Comparison of ENCODE assay signal across 9 cellular contexts in the genomic region with DNA sequence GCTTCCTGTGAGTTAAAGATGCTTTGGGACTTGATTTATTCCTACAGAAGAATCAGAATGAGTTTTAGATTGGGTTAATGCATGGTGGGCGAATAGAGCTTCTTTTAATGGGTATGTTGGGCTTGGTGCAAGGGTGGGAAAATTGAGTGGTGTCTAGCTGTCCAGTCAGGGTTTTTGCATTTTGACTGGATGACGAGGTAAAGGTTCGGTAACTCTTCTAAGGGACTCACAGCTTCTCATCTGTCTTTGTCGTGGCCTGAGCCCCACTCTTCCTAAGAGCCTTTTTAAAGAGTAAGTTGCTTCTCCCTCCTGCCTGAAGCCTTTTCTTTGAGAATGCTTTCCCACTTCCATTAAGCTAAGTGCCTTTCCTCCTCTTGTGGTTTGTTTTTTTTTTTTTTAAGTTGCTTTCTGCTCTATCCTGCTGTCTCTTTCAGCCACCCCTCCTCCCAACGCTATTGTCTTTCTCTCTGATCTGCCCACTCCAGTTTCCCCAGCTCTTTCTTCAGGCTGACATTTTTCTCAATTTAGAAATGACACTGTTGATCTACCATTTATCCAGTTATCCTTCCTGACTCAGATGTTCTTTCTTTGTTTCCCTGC. TPM values are rescaled to one million over a fixed set of nuclear protein-coding genes. Genes with fewer than 3 reads are reported as not detected.
A peak's percentile ranks its signal among the peaks of the same experiment; 100 is the strongest.
DNase-seq lines count a peak whose midpoint lies in the region; ATAC-seq, FAIRE-seq and TF ChIP-seq lines count a peak whose summit lies in the region.
"Had no signal": no experiment of that assay in that cellular context is flagged by ENCODE, and none has a peak within 500 bp of the region (broad histone marks: within the 10 kb centered on the region; RNA-seq: fewer than 3 reads in every experiment).

No MANE protein-coding gene starts in this region.

- H3K9me3 ChIP-seq in HepG2 (ENCODE audit: low read length) (no peaks in the 10 kb centered on the region), thyroid gland (no peaks in the 10 kb centered on the region)

- TF ChIP-seq EP300 in HepG2 (IDR thresholded peaks at IDR 0.05; ENCODE audit: low read depth in 2 of 2, low read length in 2 of 2) = no peak
- no peak for TF ChIP-seq EP300 in HepG2 (CRISPR knock-in tag; IDR thresholded peaks at IDR 0.05; ENCODE audit: borderline replicate concordance)

- H3K4me3 Mint-ChIP-seq in activated T-cell treated with anti-CD3 and anti-CD28 coated beads, Interleukin-2, amount 50 U/mL, for 24 hours = peak overlapping the region; percentile 90
- peak overlapping the region; percentile 84 for H3K4me3 Mint-ChIP-seq in activated naive CD8-positive, alpha-beta T cell treated with anti-CD3 and anti-CD28 coated beads for 36 hours

- peaks cover 41% of the 10 kb centered on the region for H3K36me3 Mint-ChIP-seq in activated T-cell treated with anti-CD3 and anti-CD28 coated beads, Interleukin-2, amount 50 U/mL, for 24 hours (ENCODE audit: low read depth)
- H3K36me3 Mint-ChIP-seq in activated naive CD8-positive, alpha-beta T cell treated with anti-CD3 and anti-CD28 coated beads for 36 hours = no peaks in the 10 kb centered on the region

- H3K27me3 ChIP-seq in HepG2 (ENCODE audit: control insufficient read depth in 1 of 2, insufficient read depth in 2 of 2, low read length in 2 of 2) (no peaks in the 10 kb centered on the region; a peak in 1 of 5 replicates), thyroid gland (no peaks in the 10 kb centered on the region)

- CTCF ChIA-PET in HepG2 (lab: Yijun Ruan, JAX; ENCODE audit: low intra/inter-chr PET ratio, low total read pairs) = no interaction called here

- in situ Hi-C loops in HepG2 (cut with HindIII; ENCODE audit: extremely low pct_ligation_motif_present, low pct_unique_long_range_greater_than_20kb) (no loop called here), GM13977 (cut with MboI; ENCODE audit: low pct_unique_long_range_greater_than_20kb, low sequenced_read_pairs, unreplicated experiment) (no loop called here)

- no peak for FAIRE-seq in HepG2 (lab: Jason Lieb, UNC)
- FAIRE-seq: G401.6 had no signal

- no peak for TF ChIP-seq RAD21 in HepG2 (CRISPR knock-in tag; IDR thresholded peaks at IDR 0.05)

- peak overlapping the region; percentile 85 for H3K27ac Mint-ChIP-seq in activated T-cell treated with anti-CD3 and anti-CD28 coated beads, Interleukin-2, amount 50 U/mL, for 24 hours
- peak overlapping the region; percentile 79 for H3K27ac Mint-ChIP-seq in activated naive CD8-positive, alpha-beta T cell treated with anti-CD3 and anti-CD28 coated beads for 36 hours

- H3K4me1 ChIP-seq in HepG2 (ENCODE audit: insufficient read depth, low read length) = peaks cover 20% of the 10 kb centered on the region
- H3K4me1 ChIP-seq in thyroid gland = peaks cover 11 to 15% of the 10 kb centered on the region in 2 donors

- no peaks in the 10 kb centered on the region for H3K9me3 Mint-ChIP-seq in activated T-cell treated with anti-CD3 and anti-CD28 coated beads, Interleukin-2, amount 50 U/mL, for 24 hours
- H3K9me3 Mint-ChIP-seq in activated naive CD8-positive, alpha-beta T cell treated with anti-CD3 and anti-CD28 coated beads for 36 hours = no peaks in the 10 kb centered on the region

- H3K79me2 ChIP-seq in HepG2 (ENCODE audit: insufficient read depth, low read length) = peaks cover 46% of the 10 kb centered on the region

- POLR2A ChIA-PET in HepG2 (lab: Yijun Ruan, JAX) = interaction anchor here (0.7 to 7.3 kb wide), 10 partner anchors 19 to 173 kb away, joined by 3 to 87 read pairs (median 13); partner anchors contain the start of genes CDC42EP2, MALAT1 and POLA2

- intact Hi-C loops in HepG2 (cut with micrococcal nuclease; ENCODE audit: unreplicated experiment) (no loop called here), thyroid gland (cut with DNase I) (no loop called here), sciatic nerve (cut with DNase I) (no loop called here)

- H2AFZ ChIP-seq in HepG2 (ENCODE audit: low read length) = no peak overlapping the region

- H3K4me2 ChIP-seq in HepG2 (ENCODE audit: low read depth, low read length) = peak overlapping the region; percentile 86

- H3K4me1 Mint-ChIP-seq in activated T-cell treated with anti-CD3 and anti-CD28 coated beads, Interleukin-2, amount 50 U/mL, for 24 hours (ENCODE audit: low read depth) = peaks cover 38% of the 10 kb centered on the region
- peaks cover 33% of the 10 kb centered on the region for H3K4me1 Mint-ChIP-seq in activated naive CD8-positive, alpha-beta T cell treated with anti-CD3 and anti-CD28 coated beads for 36 hours

- TF ChIP-seq CTCF in HepG2 (CRISPR knock-in tag; IDR thresholded peaks at IDR 0.05) = no peak
- no peak for TF ChIP-seq CTCF in thyroid gland (IDR thresholded peaks at IDR 0.05)
- no peak for TF ChIP-seq CTCF in GM13977 (IDR thresholded peaks at IDR 0.05; ENCODE audit: extremely low read depth, insufficient read depth, missing control alignments)

- H3K9ac ChIP-seq in HepG2 (ENCODE audit: insufficient read depth, low read depth, low read length) = peak overlapping the region; percentile 93

- H3K4me3 ChIP-seq in HepG2 (replicated peaks in 1 of 3; ENCODE audit: insufficient read depth in 1 of 3, low read depth in 2 of 3, low read length in 3 of 3) (peak overlapping the region; percentile 86 to 99 (median 98)), thyroid gland (replicated peaks in 1 of 3) (peak overlapping the region; percentile 13 to 92 (median 82))

- H3K27ac ChIP-seq in HepG2 (ENCODE audit: extremely low read length, insufficient read depth, low read length) (peak overlapping the region; percentile 74), thyroid gland (peak overlapping the region in 1 of 3 donors; percentile 66)

- no peaks in the 10 kb centered on the region for H3K27me3 Mint-ChIP-seq in activated T-cell treated with anti-CD3 and anti-CD28 coated beads, Interleukin-2, amount 50 U/mL, for 24 hours
- no peaks in the 10 kb centered on the region for H3K27me3 Mint-ChIP-seq in activated naive CD8-positive, alpha-beta T cell treated with anti-CD3 and anti-CD28 coated beads for 36 hours

- ATAC-seq in HepG2 (no peak), sciatic nerve (no peak)

- no peak for TF ChIP-seq POLR2A in HepG2 (IDR thresholded peaks at IDR 0.05; ENCODE audit: insufficient read depth in 1 of 2, low read depth in 2 of 2, low read length in 2 of 2)
- TF ChIP-seq POLR2A in thyroid gland (IDR thresholded peaks at IDR 0.05) = no peak

- no peaks in the 10 kb centered on the region for H4K20me1 ChIP-seq in HepG2 (ENCODE audit: insufficient read depth, low read length)

- 0% methylated on average over 5 of the region's 5 CpGs for WGBS in HepG2 (ENCODE audit: low lambda C conversion rate)
- 13 to 18% methylated on average over 5 of the region's 5 CpGs for WGBS in thyroid gland, 2 donors

- H3K36me3 ChIP-seq in HepG2 (replicated peaks in 1 of 2; ENCODE audit: control insufficient read depth in 1 of 2, insufficient read depth in 2 of 2, low read length in 2 of 2) = peaks cover 2 to 5% of the 10 kb centered on the region in 2 experiments; a peak in 3 of 5 replicates
- H3K36me3 ChIP-seq in thyroid gland = no peaks in the 10 kb centered on the region

- no TSS peak for BruUV-seq in HepG2 (replicated peaks; lab: Mats Ljungman, UMichigan)

- no peak for DNase-seq in activated T-cell treated with anti-CD3 and anti-CD28 coated beads, Interleukin-2, amount 50 U/mL, for 24 hours
- no peak for DNase-seq in activated T-cell treated with anti-CD3 and anti-CD28 coated beads, Interleukin-2, amount 50 U/mL, for 1 hour
- no peak for DNase-seq in activated naive CD8-positive, alpha-beta T cell treated with anti-CD3 and anti-CD28 coated beads for 36 hours
- DNase-seq in HepG2 (ENCODE audit: low spot score) (no peak), thyroid gland (no peak), GM13977 (ENCODE audit: low spot score) (no peak), sciatic nerve (ENCODE audit: low spot score) (no peak)
- DNase-seq in activated effector memory CD4-positive, alpha-beta T cell treated with Interleukin-2 at 50 U/mL for 16 hours = no peak

RNA-seq across cellular contexts. Expression of gene DPF2, which starts 1.1 kb away (rescaled TPM):
- 10 to 100 TPM; 50.5 to 54.9 TPM for total RNA-seq in activated naive CD8-positive, alpha-beta T cell treated with anti-CD3 and anti-CD28 coated beads for 36 hours
- total RNA-seq in HepG2 (2016; rRNA removed; fragmentation: Illumina TruSeq; extraction: Trizol) = 30.4 and 31.0 TPM in 2 replicates
- 6.9 and 8.6 TPM in 2 replicates for total RNA-seq in HepG2 (2016; cell fraction: cytosol; rRNA removed; fragmentation: Illumina TruSeq; extraction: Trizol; ENCODE audit: low read depth)
- total RNA-seq in HepG2 (2016; cell fraction: insoluble cytoplasmic fraction; rRNA removed; fragmentation: Illumina TruSeq; extraction: Trizol) = 30.2 and 32.5 TPM in 2 replicates
- 14.1 and 16.7 TPM in 2 replicates for total RNA-seq in HepG2 (2016; cell fraction: membrane; rRNA removed; fragmentation: Illumina TruSeq; extraction: Trizol)
- total RNA-seq in HepG2 (2016; cell fraction: nucleus; rRNA removed; fragmentation: Illumina TruSeq; extraction: Trizol) = 22.1 and 26.8 TPM in 2 replicates
- polyA plus RNA-seq in HepG2 (2011; rRNA removed) = 20.4 and 21.0 TPM in 2 replicates
- 18.8 and 20.8 TPM in 2 replicates for polyA plus RNA-seq in HepG2 (2011; cell fraction: cytosol; rRNA removed)
- polyA plus RNA-seq in HepG2 (2011; cell fraction: nucleus; rRNA removed) = 70.3 and 70.7 TPM in 2 replicates
- polyA plus RNA-seq in HepG2 (2012) = 24.2 and 26.4 TPM in 2 replicates
- 3.8 and 3.9 TPM in 2 replicates for polyA plus RNA-seq in HepG2 (2016; cell fraction: cytosol; fragmentation: Illumina TruSeq; extraction: Trizol; ENCODE audit: low read depth)
- 40.7 and 49.0 TPM in 2 replicates for polyA plus RNA-seq in HepG2 (2016; cell fraction: insoluble cytoplasmic fraction; fragmentation: Illumina TruSeq; extraction: Trizol; ENCODE audit: low read depth)
- polyA plus RNA-seq in HepG2 (2016; cell fraction: membrane; fragmentation: Illumina TruSeq; extraction: Trizol; ENCODE audit: low read depth) = 9.5 and 10.0 TPM in 2 replicates
- 56.7 and 57.4 TPM in 2 replicates for polyA plus RNA-seq in HepG2 (2016; cell fraction: nucleus; fragmentation: Illumina TruSeq; extraction: Trizol; ENCODE audit: insufficient read depth, low read depth)
- 48.9 and 49.9 TPM in 2 replicates for polyA minus RNA-seq in HepG2 (2011; rRNA and poly(A)+ RNA removed; ENCODE audit: low replicate concordance)
- polyA minus RNA-seq in HepG2 (2011; cell fraction: cytosol; rRNA and poly(A)+ RNA removed) = 18.2 and 18.4 TPM in 2 replicates
- 31.2 and 43.3 TPM in 2 replicates for polyA minus RNA-seq in HepG2 (2011; cell fraction: nucleus; rRNA and poly(A)+ RNA removed)
- 10 to 100 TPM; 45.0 to 52.7 (median 48.0) TPM for total RNA-seq in thyroid gland
- 62.5 TPM for total RNA-seq in sciatic nerve

RNA-seq across cellular contexts. Expression of gene TIGD3, which starts 19.8 kb away (rescaled TPM):
- total RNA-seq in activated naive CD8-positive, alpha-beta T cell treated with anti-CD3 and anti-CD28 coated beads for 36 hours = under 1 TPM; 0.49 to 0.54 TPM
- total RNA-seq in HepG2 (2016; rRNA removed; fragmentation: Illumina TruSeq; extraction: Trizol) (4.0 and 4.9 TPM in 2 replicates), thyroid gland (under 1 TPM in 1 of 4 donors, not detected in 3; 0.34 TPM), sciatic nerve (not detected)
- total RNA-seq in HepG2 (2016; cell fraction: cytosol; rRNA removed; fragmentation: Illumina TruSeq; extraction: Trizol; ENCODE audit: low read depth) = 1.8 TPM in 2 replicates
- 2.9 and 5.0 TPM in 2 replicates for total RNA-seq in HepG2 (2016; cell fraction: insoluble cytoplasmic fraction; rRNA removed; fragmentation: Illumina TruSeq; extraction: Trizol)
- total RNA-seq in HepG2 (2016; cell fraction: membrane; rRNA removed; fragmentation: Illumina TruSeq; extraction: Trizol) = 4.8 and 6.2 TPM in 2 replicates
- 3.5 and 3.9 TPM in 2 replicates for total RNA-seq in HepG2 (2016; cell fraction: nucleus; rRNA removed; fragmentation: Illumina TruSeq; extraction: Trizol)
- 0.49 and 1.0 TPM in 2 replicates for polyA plus RNA-seq in HepG2 (2011; rRNA removed)
- 0.56 and 0.79 TPM in 2 replicates for polyA plus RNA-seq in HepG2 (2011; cell fraction: cytosol; rRNA removed)
- 1.9 and 2.2 TPM in 2 replicates for polyA plus RNA-seq in HepG2 (2011; cell fraction: nucleus; rRNA removed)
- polyA plus RNA-seq in HepG2 (2012) = 0.59 and 0.70 TPM in 2 replicates
- 1.0 and 1.4 TPM in 2 replicates for polyA plus RNA-seq in HepG2 (2016; cell fraction: cytosol; fragmentation: Illumina TruSeq; extraction: Trizol; ENCODE audit: low read depth)
- 2.7 and 3.5 TPM in 2 replicates for polyA plus RNA-seq in HepG2 (2016; cell fraction: insoluble cytoplasmic fraction; fragmentation: Illumina TruSeq; extraction: Trizol; ENCODE audit: low read depth)
- 2.7 and 3.4 TPM in 2 replicates for polyA plus RNA-seq in HepG2 (2016; cell fraction: membrane; fragmentation: Illumina TruSeq; extraction: Trizol; ENCODE audit: low read depth)
- 6.7 TPM in 2 replicates for polyA plus RNA-seq in HepG2 (2016; cell fraction: nucleus; fragmentation: Illumina TruSeq; extraction: Trizol; ENCODE audit: insufficient read depth, low read depth)
- 1.2 and 1.3 TPM in 2 replicates for polyA minus RNA-seq in HepG2 (2011; rRNA and poly(A)+ RNA removed; ENCODE audit: low replicate concordance)
- 0.59 and 0.79 TPM in 2 replicates for polyA minus RNA-seq in HepG2 (2011; cell fraction: cytosol; rRNA and poly(A)+ RNA removed)
- 1.1 and 1.5 TPM in 2 replicates for polyA minus RNA-seq in HepG2 (2011; cell fraction: nucleus; rRNA and poly(A)+ RNA removed)

RNA-seq across cellular contexts. Expression of gene CDC42EP2, which starts 20.1 kb away (rescaled TPM):
- total RNA-seq in activated naive CD8-positive, alpha-beta T cell treated with anti-CD3 and anti-CD28 coated beads for 36 hours = under 1 TPM; 0.18 to 0.54 TPM
- total RNA-seq in HepG2 (2016; rRNA removed; fragmentation: Illumina TruSeq; extraction: Trizol) = 2.5 and 7.1 TPM in 2 replicates
- total RNA-seq in HepG2 (2016; cell fraction: cytosol; rRNA removed; fragmentation: Illumina TruSeq; extraction: Trizol; ENCODE audit: low read depth) = 5.9 and 6.4 TPM in 2 replicates
- 4.5 and 5.9 TPM in 2 replicates for total RNA-seq in HepG2 (2016; cell fraction: insoluble cytoplasmic fraction; rRNA removed; fragmentation: Illumina TruSeq; extraction: Trizol)
- total RNA-seq in HepG2 (2016; cell fraction: membrane; rRNA removed; fragmentation: Illumina TruSeq; extraction: Trizol) = 10.1 and 10.2 TPM in 2 replicates
- 4.2 and 5.2 TPM in 2 replicates for total RNA-seq in HepG2 (2016; cell fraction: nucleus; rRNA removed; fragmentation: Illumina TruSeq; extraction: Trizol)
- polyA plus RNA-seq in HepG2 (2011; rRNA removed) = 2.3 and 4.2 TPM in 2 replicates
- polyA plus RNA-seq in HepG2 (2011; cell fraction: cytosol; rRNA removed) = 1.4 and 1.9 TPM in 2 replicates
- polyA plus RNA-seq in HepG2 (2011; cell fraction: nucleus; rRNA removed) = 8.3 and 9.7 TPM in 2 replicates
- 3.4 and 7.2 TPM in 2 replicates for polyA plus RNA-seq in HepG2 (2012)
- polyA plus RNA-seq in HepG2 (2016; cell fraction: cytosol; fragmentation: Illumina TruSeq; extraction: Trizol; ENCODE audit: low read depth) = 2.1 and 2.6 TPM in 2 replicates
- polyA plus RNA-seq in HepG2 (2016; cell fraction: insoluble cytoplasmic fraction; fragmentation: Illumina TruSeq; extraction: Trizol; ENCODE audit: low read depth) = 3.3 and 4.5 TPM in 2 replicates
- 4.0 TPM in 2 replicates for polyA plus RNA-seq in HepG2 (2016; cell fraction: membrane; fragmentation: Illumina TruSeq; extraction: Trizol; ENCODE audit: low read depth)
- 5.6 and 6.7 TPM in 2 replicates for polyA plus RNA-seq in HepG2 (2016; cell fraction: nucleus; fragmentation: Illumina TruSeq; extraction: Trizol; ENCODE audit: insufficient read depth, low read depth)
- polyA minus RNA-seq in HepG2 (2011; rRNA and poly(A)+ RNA removed; ENCODE audit: low replicate concordance) = 29.3 and 50.7 TPM in 2 replicates
- polyA minus RNA-seq in HepG2 (2011; cell fraction: cytosol; rRNA and poly(A)+ RNA removed) = 3.2 and 5.1 TPM in 2 replicates
- 15.8 and 18.4 TPM in 2 replicates for polyA minus RNA-seq in HepG2 (2011; cell fraction: nucleus; rRNA and poly(A)+ RNA removed)
- total RNA-seq in thyroid gland = 10 to 100 TPM; 20.6 to 35.7 (median 25.2) TPM
- total RNA-seq in sciatic nerve = 34.7 TPM

RNA-seq across cellular contexts. Expression of gene SLC25A45, which starts 47.6 kb away (rescaled TPM):
- 10 to 100 TPM; 15.4 to 15.7 TPM for total RNA-seq in activated naive CD8-positive, alpha-beta T cell treated with anti-CD3 and anti-CD28 coated beads for 36 hours
- total RNA-seq in HepG2 (2016; rRNA removed; fragmentation: Illumina TruSeq; extraction: Trizol) (2.1 and 3.4 TPM in 2 replicates), thyroid gland (10 to 100 TPM; 13.0 to 28.0 (median 20.9) TPM), sciatic nerve (12.0 TPM)
- total RNA-seq in HepG2 (2016; cell fraction: cytosol; rRNA removed; fragmentation: Illumina TruSeq; extraction: Trizol; ENCODE audit: low read depth) = 0.79 and 1.0 TPM in 2 replicates
- 1.9 TPM in 2 replicates for total RNA-seq in HepG2 (2016; cell fraction: insoluble cytoplasmic fraction; rRNA removed; fragmentation: Illumina TruSeq; extraction: Trizol)
- 1.5 and 2.2 TPM in 2 replicates for total RNA-seq in HepG2 (2016; cell fraction: membrane; rRNA removed; fragmentation: Illumina TruSeq; extraction: Trizol)
- total RNA-seq in HepG2 (2016; cell fraction: nucleus; rRNA removed; fragmentation: Illumina TruSeq; extraction: Trizol) = 1.3 and 3.5 TPM in 2 replicates
- 1.2 and 1.9 TPM in 2 replicates for polyA plus RNA-seq in HepG2 (2011; rRNA removed)
- 0.95 and 0.99 TPM in 2 replicates for polyA plus RNA-seq in HepG2 (2011; cell fraction: cytosol; rRNA removed)
- polyA plus RNA-seq in HepG2 (2011; cell fraction: nucleus; rRNA removed) = 5.9 and 6.0 TPM in 2 replicates
- 2.0 and 4.1 TPM in 2 replicates for polyA plus RNA-seq in HepG2 (2012)
- polyA plus RNA-seq in HepG2 (2016; cell fraction: cytosol; fragmentation: Illumina TruSeq; extraction: Trizol; ENCODE audit: low read depth) = 0.45 and 0.70 TPM in 2 replicates
- polyA plus RNA-seq in HepG2 (2016; cell fraction: insoluble cytoplasmic fraction; fragmentation: Illumina TruSeq; extraction: Trizol; ENCODE audit: low read depth) = 1.3 and 1.6 TPM in 2 replicates
- polyA plus RNA-seq in HepG2 (2016; cell fraction: membrane; fragmentation: Illumina TruSeq; extraction: Trizol; ENCODE audit: low read depth) = 1.4 and 1.5 TPM in 2 replicates
- 5.6 and 8.8 TPM in 2 replicates for polyA plus RNA-seq in HepG2 (2016; cell fraction: nucleus; fragmentation: Illumina TruSeq; extraction: Trizol; ENCODE audit: insufficient read depth, low read depth)
- polyA minus RNA-seq in HepG2 (2011; rRNA and poly(A)+ RNA removed; ENCODE audit: low replicate concordance) = 1.9 and 7.2 TPM in 2 replicates
- 1.4 and 2.5 TPM in 2 replicates for polyA minus RNA-seq in HepG2 (2011; cell fraction: cytosol; rRNA and poly(A)+ RNA removed)
- 1.4 and 2.4 TPM in 2 replicates for polyA minus RNA-seq in HepG2 (2011; cell fraction: nucleus; rRNA and poly(A)+ RNA removed)

RNA-seq across cellular contexts. Expression of gene FRMD8, which starts 51.6 kb away (rescaled TPM):
- 10 to 100 TPM; 33.1 to 36.3 TPM for total RNA-seq in activated naive CD8-positive, alpha-beta T cell treated with anti-CD3 and anti-CD28 coated beads for 36 hours
- 18.0 and 20.6 TPM in 2 replicates for total RNA-seq in HepG2 (2016; rRNA removed; fragmentation: Illumina TruSeq; extraction: Trizol)
- total RNA-seq in HepG2 (2016; cell fraction: cytosol; rRNA removed; fragmentation: Illumina TruSeq; extraction: Trizol; ENCODE audit: low read depth) = 2.2 and 2.9 TPM in 2 replicates
- 17.5 and 22.6 TPM in 2 replicates for total RNA-seq in HepG2 (2016; cell fraction: insoluble cytoplasmic fraction; rRNA removed; fragmentation: Illumina TruSeq; extraction: Trizol)
- total RNA-seq in HepG2 (2016; cell fraction: membrane; rRNA removed; fragmentation: Illumina TruSeq; extraction: Trizol) = 5.3 and 6.3 TPM in 2 replicates
- 12.4 and 14.6 TPM in 2 replicates for total RNA-seq in HepG2 (2016; cell fraction: nucleus; rRNA removed; fragmentation: Illumina TruSeq; extraction: Trizol)
- 5.8 and 9.4 TPM in 2 replicates for polyA plus RNA-seq in HepG2 (2011; rRNA removed)
- polyA plus RNA-seq in HepG2 (2011; cell fraction: cytosol; rRNA removed) = 5.9 and 6.7 TPM in 2 replicates
- 26.7 and 32.6 TPM in 2 replicates for polyA plus RNA-seq in HepG2 (2011; cell fraction: nucleus; rRNA removed)
- polyA plus RNA-seq in HepG2 (2012) = 3.5 and 5.2 TPM in 2 replicates
- polyA plus RNA-seq in HepG2 (2016; cell fraction: cytosol; fragmentation: Illumina TruSeq; extraction: Trizol; ENCODE audit: low read depth) = 2.5 and 2.6 TPM in 2 replicates
- 13.5 and 17.1 TPM in 2 replicates for polyA plus RNA-seq in HepG2 (2016; cell fraction: insoluble cytoplasmic fraction; fragmentation: Illumina TruSeq; extraction: Trizol; ENCODE audit: low read depth)
- polyA plus RNA-seq in HepG2 (2016; cell fraction: membrane; fragmentation: Illumina TruSeq; extraction: Trizol; ENCODE audit: low read depth) = 2.8 and 3.8 TPM in 2 replicates
- 21.4 and 24.7 TPM in 2 replicates for polyA plus RNA-seq in HepG2 (2016; cell fraction: nucleus; fragmentation: Illumina TruSeq; extraction: Trizol; ENCODE audit: insufficient read depth, low read depth)
- 22.3 and 24.3 TPM in 2 replicates for polyA minus RNA-seq in HepG2 (2011; rRNA and poly(A)+ RNA removed; ENCODE audit: low replicate concordance)
- polyA minus RNA-seq in HepG2 (2011; cell fraction: cytosol; rRNA and poly(A)+ RNA removed) = 5.4 and 6.2 TPM in 2 replicates
- 6.2 and 11.8 TPM in 2 replicates for polyA minus RNA-seq in HepG2 (2011; cell fraction: nucleus; rRNA and poly(A)+ RNA removed)
- 10 to 100 TPM; 22.5 to 44.9 (median 31.0) TPM for total RNA-seq in thyroid gland
- total RNA-seq in sciatic nerve = 65.9 TPM
